Comparison of ENCODE assay signal across 1 cellular context in the genomic region with DNA sequence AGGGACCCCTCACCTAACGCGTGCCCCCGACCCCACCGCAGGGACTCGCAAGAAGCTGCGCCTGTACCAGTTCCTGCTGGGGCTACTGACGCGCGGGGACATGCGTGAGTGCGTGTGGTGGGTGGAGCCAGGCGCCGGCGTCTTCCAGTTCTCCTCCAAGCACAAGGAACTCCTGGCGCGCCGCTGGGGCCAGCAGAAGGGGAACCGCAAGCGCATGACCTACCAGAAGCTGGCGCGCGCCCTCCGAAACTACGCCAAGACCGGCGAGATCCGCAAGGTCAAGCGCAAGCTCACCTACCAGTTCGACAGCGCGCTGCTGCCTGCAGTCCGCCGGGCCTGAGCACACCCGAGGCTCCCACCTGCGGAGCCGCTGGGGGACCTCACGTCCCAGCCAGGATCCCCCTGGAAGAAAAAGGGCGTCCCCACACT.
TF ChIP-seq lines count a peak whose summit lies in the region.

No MANE protein-coding gene starts in this region.

TF ChIP-seq in neural cell, 6 proteins besides CTCF, POLR2A, EP300 and RAD21 (continued from another document):
- no peak for TF ChIP-seq REST (IDR thresholded peaks at IDR 0.05; ENCODE audit: borderline replicate concordance)
